ENCODE assay signal across 9 cellular contexts in the genomic region with DNA sequence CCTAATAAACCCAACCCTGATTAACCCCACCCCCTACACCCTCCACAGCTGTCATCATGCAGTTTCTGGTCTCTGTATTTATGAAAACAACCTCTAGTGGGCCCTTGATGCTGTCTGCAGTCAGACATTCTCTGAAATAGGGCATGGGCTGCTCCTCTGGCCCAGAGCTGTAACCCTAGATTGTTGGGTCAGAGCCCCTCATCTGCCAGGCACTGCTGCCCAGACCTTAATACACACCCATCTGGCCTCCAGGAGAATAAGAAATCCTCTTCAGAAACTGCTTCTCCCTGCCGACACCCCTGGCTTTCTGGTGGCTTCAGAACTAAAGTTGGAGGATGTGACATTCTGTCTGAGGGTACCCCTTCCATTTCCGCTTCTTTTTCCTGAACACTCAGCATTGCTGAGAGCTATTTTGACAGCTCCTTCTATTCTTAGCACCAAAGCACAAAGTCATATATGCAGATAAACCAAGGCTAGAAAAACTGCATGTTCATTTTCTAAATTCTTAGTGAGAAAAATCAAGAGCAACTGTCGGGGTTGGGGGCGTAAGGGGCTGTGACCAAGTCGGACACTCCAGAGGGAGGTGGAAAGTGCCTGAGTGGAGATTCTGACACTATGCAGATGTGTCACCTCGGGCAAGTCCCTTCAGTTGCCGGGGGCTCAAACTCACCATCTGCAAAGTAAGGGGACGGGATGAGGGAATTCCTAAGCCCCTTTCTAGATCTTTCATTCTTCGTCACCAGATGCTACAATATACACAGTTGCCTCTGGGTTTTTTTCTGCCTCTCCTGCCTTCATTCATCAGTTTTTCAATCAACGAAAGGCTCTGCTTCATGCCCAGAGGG. TPM values are rescaled to one million over a fixed set of nuclear protein-coding genes. Genes with fewer than 3 reads are reported as not detected.
DNase-seq lines count a peak whose midpoint lies in the region; ATAC-seq and TF ChIP-seq lines count a peak whose summit lies in the region.
"Had no signal": no experiment of that assay in that cellular context is flagged by ENCODE, and none has a peak within 500 bp of the region (broad histone marks: within the 10 kb centered on the region; RNA-seq: fewer than 3 reads in every experiment).

No MANE protein-coding gene starts in this region.

- CTCF ChIA-PET in activated CD4-positive, alpha-beta memory T cell treated with anti-CD3 and anti-CD28 coated beads for 36 hours (lab: Charles Lee) = interaction anchor here (0.9 to 14.7 kb wide), 19 partner anchors 9 to 213 kb away, joined by 3 to 135 read pairs (median 5); a partner anchor contains a TSS

- TF ChIP-seq CTCF in GM10266 (IDR thresholded peaks at IDR 0.05; ENCODE audit: control insufficient read depth, insufficient read depth, low read depth, missing control alignments) = peak; percentile 26
- TF ChIP-seq CTCF in HFFc6 (IDR thresholded peaks at IDR 0.05) = no peak

- DNase-seq in GM10266 (ENCODE audit: extremely low spot score) = peak; percentile 38
- peak; percentile 85 for DNase-seq in activated CD4-positive, alpha-beta memory T cell treated with anti-CD3 and anti-CD28 coated beads for 36 hours
- DNase-seq in naive thymus-derived CD8-positive, alpha-beta T cell = no peak
- DNase-seq in DMS114 treated with DMSO at 0.1 percent for 48 hours (lab: John Stamatoyannopoulos, UW; ENCODE audit: unreplicated experiment) = no peak
- DNase-seq in HFFc6 = no peak
- no peak for DNase-seq in aorta

- H3K27ac Mint-ChIP-seq in activated CD4-positive, alpha-beta memory T cell treated with anti-CD3 and anti-CD28 coated beads for 36 hours = peak overlapping the region; percentile 84
- H3K27ac Mint-ChIP-seq in naive thymus-derived CD8-positive, alpha-beta T cell = peak overlapping the region in 7 of 10 donors; percentile 18 to 80 (median 54)
- no peak overlapping the region for H3K27ac Mint-ChIP-seq in HFFc6

- no peak overlapping the region for H3K27ac ChIP-seq in aorta (ENCODE audit: low read depth in 1 of 2, low read length in 2 of 2)
- H3K27ac ChIP-seq: parathyroid adenoma had no signal

- H3K4me1 ChIP-seq in aorta (ENCODE audit: control insufficient read depth in 1 of 2, insufficient read depth in 2 of 2, low read length in 2 of 2) = no peaks in the 10 kb centered on the region

- intact Hi-C loops in activated CD4-positive, alpha-beta memory T cell treated with anti-CD3 and anti-CD28 coated beads for 36 hours (cut with micrococcal nuclease) = loop anchor here (1.0 kb wide), 9 partner anchors 13 to 179 kb away; no protein-coding TSS in a partner anchor
- intact Hi-C loops in aorta (cut with DNase I) = loop anchor here in 1 of 2 donors (5.0 kb wide), 2 partner anchors 120 to 140 kb away; a partner anchor contains a TSS

- peaks cover 37% of the 10 kb centered on the region for H3K36me3 Mint-ChIP-seq in activated CD4-positive, alpha-beta memory T cell treated with anti-CD3 and anti-CD28 coated beads for 36 hours
- peaks cover 0 to 8% (median 6%) of the 10 kb centered on the region in 3 donors for H3K36me3 Mint-ChIP-seq in naive thymus-derived CD8-positive, alpha-beta T cell
- H3K36me3 Mint-ChIP-seq in HFFc6 (ENCODE audit: low read depth) = no peaks in the 10 kb centered on the region

- H3K9me3 ChIP-seq in aorta (ENCODE audit: control insufficient read depth, low read length) = no peaks in the 10 kb centered on the region

- H3K4me3 ChIP-seq in aorta (ENCODE audit: low read length in 2 of 2) = no peak overlapping the region

- no peaks in the 10 kb centered on the region for H3K36me3 ChIP-seq in aorta (ENCODE audit: control insufficient read depth in 1 of 2, insufficient read depth in 2 of 2, low read length in 1 of 2)

- H3K4me1 Mint-ChIP-seq in activated CD4-positive, alpha-beta memory T cell treated with anti-CD3 and anti-CD28 coated beads for 36 hours (ENCODE audit: low read depth) = peaks cover 66% of the 10 kb centered on the region
- H3K4me1 Mint-ChIP-seq in naive thymus-derived CD8-positive, alpha-beta T cell = peaks cover 10 to 26% (median 23%) of the 10 kb centered on the region in 4 donors
- H3K4me1 Mint-ChIP-seq in HFFc6 (ENCODE audit: low read depth) = peaks cover 30% of the 10 kb centered on the region

- ATAC-seq in HG02642 (IDR thresholded peaks at IDR 0.05; ENCODE audit: poor library complexity, unreplicated experiment) = peak; percentile 52
- peak; percentile 50 to 72 for ATAC-seq in naive thymus-derived CD8-positive, alpha-beta T cell
- ATAC-seq in GM18873 (IDR thresholded peaks at IDR 0.05; ENCODE audit: low FRiP score, unreplicated experiment) = no peak
- no peak for ATAC-seq in aorta (ENCODE audit: low FRiP score)

- H3K9me3 Mint-ChIP-seq in activated CD4-positive, alpha-beta memory T cell treated with anti-CD3 and anti-CD28 coated beads for 36 hours = peaks cover 6% of the 10 kb centered on the region
- H3K9me3 Mint-ChIP-seq in naive thymus-derived CD8-positive, alpha-beta T cell = peaks cover 0 to 3% (median 0%) of the 10 kb centered on the region in 9 donors
- H3K9me3 Mint-ChIP-seq in HFFc6 = no peaks in the 10 kb centered on the region

- H3K27me3 ChIP-seq in aorta (ENCODE audit: control insufficient read depth in 1 of 2, insufficient read depth in 2 of 2, low read length in 1 of 2) = no peaks in the 10 kb centered on the region

- POLR2A ChIA-PET in activated CD4-positive, alpha-beta memory T cell treated with anti-CD3 and anti-CD28 coated beads for 36 hours (lab: Charles Lee) = interaction anchor here (1.0 to 4.3 kb wide), 14 partner anchors 13 to 143 kb away, joined by 3 to 50 read pairs (median 9); a partner anchor contains a TSS
- POLR2A ChIA-PET in naive thymus-derived CD8-positive, alpha-beta T cell (lab: Charles Lee) = interaction anchor here (1.3 to 1.9 kb wide), 2 partner anchors 29 to 141 kb away, joined by 4 to 7 read pairs; a partner anchor contains a TSS

- 36 to 40% methylated on average over 10 of the region's 10 CpGs for WGBS in aorta, 2 donors

- H3K27me3 Mint-ChIP-seq in activated CD4-positive, alpha-beta memory T cell treated with anti-CD3 and anti-CD28 coated beads for 36 hours = no peaks in the 10 kb centered on the region
- no peaks in the 10 kb centered on the region for H3K27me3 Mint-ChIP-seq in naive thymus-derived CD8-positive, alpha-beta T cell
- H3K27me3 Mint-ChIP-seq in HFFc6 (ENCODE audit: insufficient read depth) = peaks cover 4% of the 10 kb centered on the region; the same call in 1 of the 2 replicates

- peak overlapping the region; percentile 31 for H3K4me3 Mint-ChIP-seq in activated CD4-positive, alpha-beta memory T cell treated with anti-CD3 and anti-CD28 coated beads for 36 hours
- H3K4me3 Mint-ChIP-seq in naive thymus-derived CD8-positive, alpha-beta T cell = peak overlapping the region in 7 of 10 donors; percentile 2 to 57 (median 26)
- H3K4me3 Mint-ChIP-seq in HFFc6 = no peak overlapping the region

RNA-seq across cellular contexts. Expression of a gene that starts 28.7 kb away (rescaled TPM):
- total RNA-seq in activated CD4-positive, alpha-beta memory T cell treated with anti-CD3 and anti-CD28 coated beads for 36 hours = 100 to 1,000 TPM; 276 to 279 TPM
- total RNA-seq in naive thymus-derived CD8-positive, alpha-beta T cell = 100 to 1,000 TPM; 288 to 291 TPM
- 100 to 1,000 TPM; 164 to 172 (median 169) TPM for polyA plus RNA-seq in naive thymus-derived CD8-positive, alpha-beta T cell
- total RNA-seq in HFFc6 (2021; fragmentation: NEBNext Ultra II Directional; extraction: Animal tissue kit (Norgen Biotek cat#: 25700)) = 100 to 1,000 TPM; 120 to 153 (median 147) TPM
- total RNA-seq in aorta = 100 to 1,000 TPM; 117 to 125 TPM
- polyA plus RNA-seq in aorta = 100 to 1,000 TPM in 1 of 2 donors, 10 to 100 TPM in 1; 69.2 to 101 TPM

RNA-seq across cellular contexts. Expression of a gene that starts 55.5 kb away (rescaled TPM):
- 10 to 100 TPM; 24.9 to 26.0 TPM for total RNA-seq in activated CD4-positive, alpha-beta memory T cell treated with anti-CD3 and anti-CD28 coated beads for 36 hours
- total RNA-seq in naive thymus-derived CD8-positive, alpha-beta T cell = 10 to 100 TPM; 12.0 to 13.7 TPM
- 10 to 100 TPM in 1 of 3 donors, 1 to 10 TPM in 2; 6.8 to 11.6 (median 8.3) TPM for polyA plus RNA-seq in naive thymus-derived CD8-positive, alpha-beta T cell
- total RNA-seq in HFFc6 (2021; fragmentation: NEBNext Ultra II Directional; extraction: Animal tissue kit (Norgen Biotek cat#: 25700)) = 10 to 100 TPM; 17.0 to 23.2 (median 20.1) TPM
- total RNA-seq in aorta = 1 to 10 TPM; 6.0 to 8.0 TPM
- polyA plus RNA-seq in aorta = 1 to 10 TPM; 3.5 to 7.5 TPM

RNA-seq across cellular contexts. Expression of a gene that starts 56.6 kb away (rescaled TPM):
- total RNA-seq in activated CD4-positive, alpha-beta memory T cell treated with anti-CD3 and anti-CD28 coated beads for 36 hours = 10 to 100 TPM; 90.2 to 95.3 TPM
- 1 to 10 TPM; 7.5 to 9.5 TPM for total RNA-seq in naive thymus-derived CD8-positive, alpha-beta T cell
- polyA plus RNA-seq in naive thymus-derived CD8-positive, alpha-beta T cell = 10 to 100 TPM; 10.6 to 15.6 (median 13.9) TPM
- total RNA-seq in HFFc6 (2021; fragmentation: NEBNext Ultra II Directional; extraction: Animal tissue kit (Norgen Biotek cat#: 25700)) = 10 to 100 TPM in 1 of 6 experiments, 1 to 10 TPM in 5; 6.5 to 10.1 (median 9.1) TPM
- total RNA-seq in aorta = 10 to 100 TPM in 1 of 2 donors, 1 to 10 TPM in 1; 8.6 to 16.4 TPM
- 10 to 100 TPM; 12.7 to 23.3 TPM for polyA plus RNA-seq in aorta

Comparison
In these comparisons a context has a peak if more than half of its experiments do, and no peak if none do; other contexts are left out.
1. DNase-seq: peak in GM10266 (single experiment) and activated CD4-positive, alpha-beta memory T cell treated with anti-CD3 and anti-CD28 coated beads for 36 hours (single experiment); none in naive thymus-derived CD8-positive, alpha-beta T cell (0 of 10), DMS114 treated with DMSO at 0.1 percent for 48 hours (single experiment), HFFc6 (single experiment) and aorta (0 of 2).
2. ATAC-seq: peak in HG02642 (single experiment) and naive thymus-derived CD8-positive, alpha-beta T cell (2 of 2); none in GM18873 (single experiment) and aorta (single experiment).
3. RNA of a gene that starts 56.6 kb away (total RNA-seq): 90.2 to 95.3 TPM in activated CD4-positive, alpha-beta memory T cell treated with anti-CD3 and anti-CD28 coated beads for 36 hours; 8.6 to 16.4 TPM in aorta, 7.5 to 9.5 TPM in naive thymus-derived CD8-positive, alpha-beta T cell and 6.5 to 10.1 TPM in HFFc6; every median in the first group is over 4 times any median in the second.